Comparison of ENCODE assay signal across 8 cellular contexts in the genomic region with DNA sequence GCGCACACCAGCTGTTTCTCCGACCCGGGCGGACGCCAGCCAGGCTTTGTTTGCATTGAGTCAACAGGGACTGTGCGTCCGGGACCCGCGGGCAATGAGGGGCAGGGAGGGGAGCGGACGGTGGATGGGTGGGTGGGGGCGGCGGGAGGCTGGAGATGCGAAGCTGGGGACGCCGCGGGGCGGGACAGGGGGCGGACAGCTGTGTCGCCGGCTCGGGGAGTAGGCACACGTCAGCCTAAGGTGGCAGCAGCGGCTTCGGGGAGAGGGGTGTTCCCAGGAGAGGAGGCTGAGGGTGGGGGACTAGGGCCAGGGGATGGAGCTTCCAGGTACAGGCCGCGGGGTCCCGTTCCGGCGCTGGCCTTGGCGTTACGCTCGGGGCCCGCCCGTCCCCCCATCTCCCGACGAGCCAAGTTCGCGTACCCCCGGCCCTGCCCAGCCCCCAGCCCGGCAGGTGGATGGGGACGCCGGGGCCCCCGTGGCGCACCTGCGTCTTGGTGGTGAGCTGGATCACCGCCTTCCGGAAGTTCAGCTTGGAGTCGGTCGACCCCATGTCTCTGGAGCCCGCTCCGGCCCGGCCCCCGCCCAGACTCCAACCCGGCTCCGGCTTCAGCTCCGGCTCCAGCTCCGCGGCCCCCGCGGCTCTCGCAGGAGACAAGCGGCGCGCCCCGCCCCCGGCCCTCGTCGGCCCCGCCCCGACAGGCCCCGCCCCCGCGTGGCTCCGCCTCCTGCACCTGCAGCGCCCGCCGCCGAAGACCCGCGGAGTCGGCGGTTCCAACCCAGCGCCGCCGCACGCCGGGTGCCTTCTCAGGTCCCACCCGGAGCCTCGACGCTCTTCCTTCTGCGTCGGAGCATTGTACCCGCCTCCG. TPM values are rescaled to one million over a fixed set of nuclear protein-coding genes. Genes with fewer than 3 reads are reported as not detected.
DNase-seq lines count a peak whose midpoint lies in the region; ATAC-seq and TF ChIP-seq lines count a peak whose summit lies in the region.

A gene with protein sequence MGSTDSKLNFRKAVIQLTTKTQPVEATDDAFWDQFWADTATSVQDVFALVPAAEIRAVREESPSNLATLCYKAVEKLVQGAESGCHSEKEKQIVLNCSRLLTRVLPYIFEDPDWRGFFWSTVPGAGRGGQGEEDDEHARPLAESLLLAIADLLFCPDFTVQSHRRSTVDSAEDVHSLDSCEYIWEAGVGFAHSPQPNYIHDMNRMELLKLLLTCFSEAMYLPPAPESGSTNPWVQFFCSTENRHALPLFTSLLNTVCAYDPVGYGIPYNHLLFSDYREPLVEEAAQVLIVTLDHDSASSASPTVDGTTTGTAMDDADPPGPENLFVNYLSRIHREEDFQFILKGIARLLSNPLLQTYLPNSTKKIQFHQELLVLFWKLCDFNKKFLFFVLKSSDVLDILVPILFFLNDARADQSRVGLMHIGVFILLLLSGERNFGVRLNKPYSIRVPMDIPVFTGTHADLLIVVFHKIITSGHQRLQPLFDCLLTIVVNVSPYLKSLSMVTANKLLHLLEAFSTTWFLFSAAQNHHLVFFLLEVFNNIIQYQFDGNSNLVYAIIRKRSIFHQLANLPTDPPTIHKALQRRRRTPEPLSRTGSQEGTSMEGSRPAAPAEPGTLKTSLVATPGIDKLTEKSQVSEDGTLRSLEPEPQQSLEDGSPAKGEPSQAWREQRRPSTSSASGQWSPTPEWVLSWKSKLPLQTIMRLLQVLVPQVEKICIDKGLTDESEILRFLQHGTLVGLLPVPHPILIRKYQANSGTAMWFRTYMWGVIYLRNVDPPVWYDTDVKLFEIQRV (minus strand): TSS at position 653 of the 866 bp plus-strand sequence. CDS start 103 bp downstream, at position 550.

- H3K27me3 ChIP-seq in iPS-15b (ENCODE audit: control insufficient read depth, insufficient read depth, low read length), result peaks cover 46% of the 10 kb centered on the region
- H3K27me3 ChIP-seq in gastrocnemius medialis, result peaks cover 11 to 28% (median 20%) of the 10 kb centered on the region in 3 donors

- H3K4me1 ChIP-seq in iPS-15b (ENCODE audit: control insufficient read depth, insufficient read depth, low read length) (peaks cover 2% of the 10 kb centered on the region), gastrocnemius medialis (peaks cover 0 to 7% of the 10 kb centered on the region in 2 donors)

- peaks cover 0 to 5% (median 0%) of the 10 kb centered on the region in 3 donors for H3K4me1 Mint-ChIP-seq in IgD-negative memory B cell

- in situ Hi-C loops in astrocyte of the spinal cord (cut with HindIII; ENCODE audit: low sequenced_read_pairs), result no loop called here
- in situ Hi-C loops in gastrocnemius medialis (cut with MboI; ENCODE audit: low sequenced_read_pairs in 4 of 4), result loop anchor here in 1 of 4 donors (25.0 kb wide), 1 partner anchor 215 kb away; a partner anchor contains a TSS

- intact Hi-C loops in gastrocnemius medialis (cut with DNase I; ENCODE audit: low total_unique reads), result no loop called here

- H3K36me3 ChIP-seq in iPS-15b (ENCODE audit: control insufficient read depth, insufficient read depth, low read length), result no peaks in the 10 kb centered on the region
- no peaks in the 10 kb centered on the region for H3K36me3 ChIP-seq in gastrocnemius medialis

- peaks cover 17% of the 10 kb centered on the region for H3K27me3 Mint-ChIP-seq in IgD-negative memory B cell

- H3K9ac ChIP-seq in iPS-15b (ENCODE audit: low read depth, low read length), result no peak within 1 kb of the TSS

- no peak for TF ChIP-seq POLR2A in gastrocnemius medialis (IDR thresholded peaks at IDR 0.05)

- no peaks in the 10 kb centered on the region for H3K9me3 Mint-ChIP-seq in IgD-negative memory B cell

- TF ChIP-seq CTCF in C4-2B (conservative IDR thresholded peaks at IDR 0.05) (no peak), astrocyte of the spinal cord (IDR thresholded peaks at IDR 0.05; ENCODE audit: low read depth, low read length) (no peak), gastrocnemius medialis (IDR thresholded peaks at IDR 0.05 in 4 of 5, conservative IDR thresholded peaks at IDR 0.05 in 1 of 5) (no peak)

- DNase-seq in T-helper 22 cell (ENCODE audit: low read depth), result peak; percentile 70
- no peak for DNase-seq in astrocyte of the spinal cord (ENCODE audit: low read depth, low spot score)
- no peak for DNase-seq in gastrocnemius medialis
- no peak for DNase-seq in epidermal melanocyte (ENCODE audit: insufficient read length, low spot score)

- H3K4me3 ChIP-seq in astrocyte of the spinal cord (ENCODE audit: low read depth, low read length), result peak within 1 kb of the TSS; percentile 37
- H3K4me3 ChIP-seq in iPS-15b (ENCODE audit: low read depth, low read length), result peak within 1 kb of the TSS; percentile 59
- peak within 1 kb of the TSS; percentile 54 to 63 (median 60) for H3K4me3 ChIP-seq in gastrocnemius medialis

- H3K27ac Mint-ChIP-seq in IgD-negative memory B cell, result peak within 1 kb of the TSS in 2 of 3 donors; percentile 42 to 92

- no peaks in the 10 kb centered on the region for H3K36me3 Mint-ChIP-seq in IgD-negative memory B cell

- H3K4me3 Mint-ChIP-seq in IgD-negative memory B cell, result peak within 1 kb of the TSS; percentile 82 to 89 (median 88)

- ATAC-seq in gastrocnemius medialis (peak; percentile 51 to 67), GM19324 (IDR thresholded peaks at IDR 0.05; ENCODE audit: low FRiP score, unreplicated experiment) (no peak)

- peak within 1 kb of the TSS; percentile 95 for H3K27ac ChIP-seq in C4-2B
- peak within 1 kb of the TSS; percentile 34 to 62 (median 58) for H3K27ac ChIP-seq in gastrocnemius medialis

- H3K9me3 ChIP-seq in iPS-15b (ENCODE audit: control insufficient read depth, insufficient read depth, low read length) (no peaks in the 10 kb centered on the region), gastrocnemius medialis (no peaks in the 10 kb centered on the region)

RNA-seq across cellular contexts. Expression of the gene that starts here (rescaled TPM):
- 1.2 TPM for polyA plus RNA-seq in IgD-negative memory B cell
- total RNA-seq in gastrocnemius medialis, result 1 to 10 TPM; 2.2 to 4.3 (median 2.9) TPM
